Comparison of ENCODE assay signal across 24 cellular contexts in genomic region chr6:136095961-136096360, GRCh38.
DNase-seq lines count a peak whose midpoint lies in the region; ATAC-seq, FAIRE-seq and TF ChIP-seq lines count a peak whose summit lies in the region.
"Had no signal": no experiment of that assay in that cellular context is flagged by ENCODE, and none has a peak within 500 bp of the region (broad histone marks: within the 10 kb centered on the region; RNA-seq: fewer than 3 reads in every experiment).

No MANE protein-coding gene starts in this region.

- peaks cover 0 to 2% (median 0%) of the 10 kb centered on the region in 4 donors for H3K9me3 ChIP-seq in right lobe of liver
- H3K9me3 ChIP-seq in HepG2 (ENCODE audit: low read length): no peaks in the 10 kb centered on the region
- no peaks in the 10 kb centered on the region for H3K9me3 ChIP-seq in right atrium auricular region
- H3K9me3 ChIP-seq in aorta (ENCODE audit: control insufficient read depth, low read length): peaks cover 1% of the 10 kb centered on the region
- H3K9me3 ChIP-seq: SK-N-SH, suprapubic skin had no signal

- H3K4me1 ChIP-seq in right lobe of liver (no peaks in the 10 kb centered on the region), HepG2 (ENCODE audit: insufficient read depth, low read length) (peaks cover 8% of the 10 kb centered on the region), right atrium auricular region (peaks cover 0 to 9% of the 10 kb centered on the region in 2 donors), aorta (ENCODE audit: control insufficient read depth in 1 of 2, insufficient read depth in 2 of 2, low read length in 2 of 2) (no peaks in the 10 kb centered on the region)

- CTCF ChIA-PET in HepG2 (lab: Yijun Ruan, JAX; ENCODE audit: low intra/inter-chr PET ratio, low total read pairs) (no interaction called here), GM10248 (lab: Yijun Ruan, JAX) (no interaction called here)

- ATAC-seq in right lobe of liver (peak; percentile 39 to 79 (median 50)), HepG2 (no peak), sciatic nerve (peak; percentile 96), aorta (ENCODE audit: low FRiP score) (peak; percentile 41)
- ATAC-seq: activated T-cell treated with anti-CD3 and anti-CD28 coated beads, Interleukin-2, amount 50 U/mL, for 72 hours; GM23338 had no signal

- in situ Hi-C loops in HepG2 (cut with HindIII; ENCODE audit: extremely low pct_ligation_motif_present, low pct_unique_long_range_greater_than_20kb): no loop called here

- H3K27ac ChIP-seq in right lobe of liver: no peak overlapping the region
- H3K27ac ChIP-seq in HepG2 (ENCODE audit: extremely low read length, insufficient read depth, low read length): no peak overlapping the region
- H3K27ac ChIP-seq in right atrium auricular region: peak overlapping the region; percentile 49 to 59
- H3K27ac ChIP-seq in aorta (ENCODE audit: low read depth in 1 of 2, low read length in 2 of 2): no peak overlapping the region
- H3K27ac ChIP-seq: suprapubic skin had no signal

- no peak for TF ChIP-seq EP300 in HepG2 (IDR thresholded peaks at IDR 0.05; ENCODE audit: low read depth in 2 of 2, low read length in 2 of 2)
- TF ChIP-seq EP300 in HepG2 (CRISPR knock-in tag; IDR thresholded peaks at IDR 0.05; ENCODE audit: borderline replicate concordance): no peak

- no peaks in the 10 kb centered on the region for H4K20me1 ChIP-seq in HepG2 (ENCODE audit: insufficient read depth, low read length)

- no peak overlapping the region for H3K9ac ChIP-seq in HepG2 (ENCODE audit: insufficient read depth, low read depth, low read length)
- H3K9ac ChIP-seq: SK-N-SH had no signal

- TF ChIP-seq CTCF in right lobe of liver (IDR thresholded peaks at IDR 0.05) (no peak), HepG2 (CRISPR knock-in tag; IDR thresholded peaks at IDR 0.05) (no peak), right atrium auricular region (IDR thresholded peaks at IDR 0.05) (no peak), GM10248 (IDR thresholded peaks at IDR 0.05; ENCODE audit: control extremely low read depth, extremely low read depth, low read depth, missing control alignments) (no peak)

- TF ChIP-seq RAD21 in HepG2 (CRISPR knock-in tag; IDR thresholded peaks at IDR 0.05): no peak

- WGBS in right lobe of liver (ENCODE audit: insufficient coverage, low coverage, low lambda C conversion rate, missing lambda C conversion rate): 47% methylated on average over 3 of the region's 3 CpGs
- 28% methylated on average over 3 of the region's 3 CpGs for WGBS in HepG2 (ENCODE audit: low lambda C conversion rate)
- WGBS in aorta, 2 donors: 15 to 24% methylated on average over 3 of the region's 3 CpGs

- POLR2A ChIA-PET in HepG2 (lab: Yijun Ruan, JAX): no interaction called here
- POLR2A ChIA-PET in GM10248 (lab: Yijun Ruan, JAX): no interaction called here

- intact Hi-C loops in right lobe of liver (cut with DNase I) (no loop called here), HepG2 (cut with micrococcal nuclease; ENCODE audit: unreplicated experiment) (no loop called here), sciatic nerve (cut with DNase I) (no loop called here), aorta (cut with DNase I) (no loop called here)

- H2AFZ ChIP-seq in HepG2 (ENCODE audit: low read length): no peak overlapping the region
- H2AFZ ChIP-seq: GM23338 had no signal

- BruUV-seq in HepG2 (replicated peaks; lab: Mats Ljungman, UMichigan): no TSS peak

- TF ChIP-seq POLR2A in right lobe of liver (IDR thresholded peaks at IDR 0.05) (no peak), HepG2 (IDR thresholded peaks at IDR 0.05; ENCODE audit: insufficient read depth in 1 of 2, low read depth in 2 of 2, low read length in 2 of 2) (no peak)

- DNase-seq in right lobe of liver: no peak
- no peak for DNase-seq in HepG2 (ENCODE audit: low spot score)
- no peak for DNase-seq in right atrium auricular region (ENCODE audit: low spot score)
- no peak for DNase-seq in sciatic nerve (ENCODE audit: low spot score)
- DNase-seq in aorta: no peak
- no peak for DNase-seq in GM10248 (ENCODE audit: extremely low spot score)
- DNase-seq in NCI-H1417 treated with DMSO at 0.1 percent for 48 hours (lab: John Stamatoyannopoulos, UW): no peak
- no peak for DNase-seq in SHP77 (lab: John Stamatoyannopoulos, UW)
- DNase-seq: 8988T; activated CD4-positive, alpha-beta memory T cell treated with anti-CD3 and anti-CD28 coated beads, Interleukin-2, amount 10 ng/mL, durations not matched to agents 7 days and 5 days; activated T-cell treated with anti-CD3 and anti-CD28 coated beads, Interleukin-2, amount 50 U/mL, for 72 hours; CD4-positive, alpha-beta memory T cell; head of caudate nucleus; Karpas-422; kidney glomerular epithelial cell; NCI-H187; NCI-H526; SK-N-SH; stimulated activated CD4-positive, alpha-beta T cell treated with anti-CD3 and anti-CD28 coated beads, Interleukin-2, amount 100 ng/mL, for 24 hours had no signal

- H3K4me2 ChIP-seq in HepG2 (ENCODE audit: low read depth, low read length): no peak overlapping the region
- H3K4me2 ChIP-seq: GM23338, SK-N-SH had no signal

- no peaks in the 10 kb centered on the region for H3K79me2 ChIP-seq in HepG2 (ENCODE audit: insufficient read depth, low read length)

- H3K4me3 ChIP-seq in right lobe of liver: no peak overlapping the region
- no peak overlapping the region for H3K4me3 ChIP-seq in HepG2 (replicated peaks in 1 of 3; ENCODE audit: insufficient read depth in 1 of 3, low read depth in 2 of 3, low read length in 3 of 3)
- H3K4me3 ChIP-seq in right atrium auricular region: no peak overlapping the region
- no peak overlapping the region for H3K4me3 ChIP-seq in aorta (ENCODE audit: low read length in 2 of 2)
- H3K4me3 ChIP-seq: GM23338, suprapubic skin had no signal

- no peak for FAIRE-seq in HepG2 (lab: Jason Lieb, UNC)
- FAIRE-seq: endometrium, GM12891, TTC549 had no signal

- H3K27me3 ChIP-seq in right lobe of liver (no peaks in the 10 kb centered on the region), HepG2 (ENCODE audit: control insufficient read depth in 1 of 2, insufficient read depth in 2 of 2, low read length in 2 of 2) (no peaks in the 10 kb centered on the region), right atrium auricular region (no peaks in the 10 kb centered on the region), aorta (ENCODE audit: control insufficient read depth in 1 of 2, insufficient read depth in 2 of 2, low read length in 1 of 2) (no peaks in the 10 kb centered on the region)
- H3K27me3 ChIP-seq: suprapubic skin had no signal

- no peaks in the 10 kb centered on the region for H3K36me3 ChIP-seq in right lobe of liver
- no peaks in the 10 kb centered on the region for H3K36me3 ChIP-seq in HepG2 (replicated peaks in 1 of 2; ENCODE audit: control insufficient read depth in 1 of 2, insufficient read depth in 2 of 2, low read length in 2 of 2)
- H3K36me3 ChIP-seq in right atrium auricular region: no peaks in the 10 kb centered on the region
- no peaks in the 10 kb centered on the region for H3K36me3 ChIP-seq in aorta (ENCODE audit: control insufficient read depth in 1 of 2, insufficient read depth in 2 of 2, low read length in 1 of 2)
- H3K36me3 ChIP-seq: suprapubic skin had no signal

TF ChIP-seq in HepG2, 621 proteins besides CTCF, POLR2A, EP300 and RAD21:
- TF ChIP-seq ZNF850 (CRISPR knock-in tag; conservative IDR thresholded peaks at IDR 0.05) (no peak), GLI4 (CRISPR knock-in tag; IDR thresholded peaks at IDR 0.05; ENCODE audit: borderline replicate concordance) (no peak), NR2F2 (IDR thresholded peaks at IDR 0.05; ENCODE audit: borderline replicate concordance, low read depth) (no peak), ARNT2 (CRISPR knock-in tag; IDR thresholded peaks at IDR 0.05; ENCODE audit: low read depth) (no peak), ZNF576 (CRISPR knock-in tag; IDR thresholded peaks at IDR 0.05) (no peak)

Comparison
In these comparisons a context has a peak if more than half of its experiments do, and no peak if none do; other contexts are left out.
1. H3K27ac ChIP-seq: peak in right atrium auricular region (2 of 2); none in right lobe of liver (0 of 3), HepG2 (single experiment) and aorta (0 of 2).